27 cellular contexts compared by ENCODE assay signal in the genomic region with DNA sequence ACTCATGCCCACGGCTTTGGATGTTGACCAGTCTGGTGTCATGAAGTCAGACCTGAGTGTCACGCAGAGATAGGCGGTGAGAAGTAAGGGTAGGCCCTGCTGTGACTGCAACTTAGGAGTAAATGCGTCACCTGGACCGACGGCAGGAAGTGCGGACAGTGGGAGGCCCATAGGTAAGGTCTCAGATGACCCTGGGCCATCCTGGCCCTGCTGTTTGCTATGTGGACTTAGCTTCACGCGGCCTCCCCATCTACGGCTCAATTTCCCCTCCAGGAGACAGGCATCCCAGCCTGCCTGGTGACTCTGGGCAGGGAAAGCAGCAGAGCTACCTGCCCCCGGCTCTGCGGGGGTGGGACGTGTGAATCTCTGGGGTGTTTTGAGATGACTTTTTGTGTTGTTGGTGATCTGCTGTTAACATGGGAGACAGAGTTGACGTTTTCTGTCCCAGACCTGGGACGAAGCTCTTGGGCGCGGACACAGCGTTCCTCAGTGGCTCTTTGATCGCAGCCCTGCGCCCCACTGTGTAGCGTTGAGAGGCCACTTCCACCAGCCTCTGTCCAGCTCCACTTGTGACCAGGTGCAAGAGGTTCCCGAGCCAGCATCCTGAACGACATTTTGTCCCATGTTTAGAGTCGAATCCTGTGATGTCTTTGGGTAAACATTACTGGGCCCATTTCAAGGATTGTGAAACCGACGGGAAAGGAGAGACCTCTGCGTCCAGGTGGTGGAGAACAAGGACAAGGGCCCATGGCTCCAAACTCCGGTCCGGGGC. TPM values are rescaled to one million over a fixed set of nuclear protein-coding genes. Genes with fewer than 3 reads are reported as not detected.
A peak's percentile ranks its signal among the peaks of the same experiment; 100 is the strongest.
DNase-seq lines count a peak whose midpoint lies in the region; ATAC-seq and TF ChIP-seq lines count a peak whose summit lies in the region.
"Had no signal": no experiment of that assay in that cellular context is flagged by ENCODE, and none has a peak within 500 bp of the region (broad histone marks: within the 10 kb centered on the region; RNA-seq: fewer than 3 reads in every experiment).

No MANE protein-coding gene starts in this region.

- no peak overlapping the region for H2BK5ac ChIP-seq in H9 (ENCODE audit: insufficient read length, low read length)

- no peak overlapping the region for H2BK15ac ChIP-seq in H9 (ENCODE audit: low read depth, low read length)

- H3K4ac ChIP-seq in H9 (ENCODE audit: low read depth, low read length), result no peak overlapping the region

- no peaks in the 10 kb centered on the region for H3K79me1 ChIP-seq in H9 (ENCODE audit: insufficient read depth, low read depth, low read length, poor library complexity, severe bottlenecking)

- H3K4me3 Mint-ChIP-seq in H9, result no peak overlapping the region
- H3K4me3 Mint-ChIP-seq: activated CD4-positive, alpha-beta T cell treated with anti-CD3 and anti-CD28 coated beads, Interleukin-2, amount 10 ng/mL, durations not matched to agents 24 days and 14 days; activated T-cell treated with anti-CD3 and anti-CD28 coated beads, Interleukin-2, amount 50 U/mL, for 4 hours; B cell; brain; dendritic cell treated with granulocyte-macrophage colony-stimulating factor and Interleukin-4, amounts not matched to agents 40 ng/mL and 50 ng/mL, for 4 days; mesothelial cell of epicardium; nephron; stimulated activated effector memory CD8-positive, alpha-beta T cell treated with anti-CD3 and anti-CD28 coated beads, Interleukin-12 subunit alpha, Interleukin-12 subunit beta, amount 100 ng/mL, for 72 hours had no signal

- H3K4me2 ChIP-seq in H9 (ENCODE audit: insufficient read depth, insufficient read length, low read length), result no peak overlapping the region

- ATAC-seq in left lobe of liver (no peak), SK-N-SH treated with all-trans-retinoic acid at 6 μM for 48 hours (no peak), HG03045 (IDR thresholded peaks at IDR 0.05; ENCODE audit: unreplicated experiment) (no peak)
- ATAC-seq: activated T-cell treated with anti-CD3 and anti-CD28 coated beads, Interleukin-2, amount 50 U/mL, for 4 hours; stimulated activated effector memory CD8-positive, alpha-beta T cell treated with anti-CD3 and anti-CD28 coated beads, Interleukin-12 subunit alpha, Interleukin-12 subunit beta, amount 100 ng/mL, for 72 hours had no signal

- peaks cover 3% of the 10 kb centered on the region for H3K27me3 Mint-ChIP-seq in H9 (ENCODE audit: low read depth)

- H2AFZ ChIP-seq in H9 (ENCODE audit: low read length), result no peak overlapping the region

- DNase-seq in NCI-H146 (lab: John Stamatoyannopoulos, UW) (peak; percentile 20), NCI-H146 treated with DMSO at 0.1 percent for 48 hours (lab: John Stamatoyannopoulos, UW; ENCODE audit: unreplicated experiment) (no peak), H9 (peak; percentile 31), left lobe of liver (ENCODE audit: low spot score) (peak; percentile 33), prostate gland (ENCODE audit: low spot score) (peak; percentile 3), HAP-1 (ENCODE audit: low spot score in 2 of 2) (no peak)
- DNase-seq: activated CD4-positive, alpha-beta T cell treated with anti-CD3 and anti-CD28 coated beads, Interleukin-2, amount 10 ng/mL, durations not matched to agents 24 days and 14 days; activated T-cell treated with anti-CD3 and anti-CD28 coated beads, Interleukin-2, amount 50 U/mL, for 4 hours; COR-L47; hypothalamus; NCI-H1092; NCI-H2107; NCI-H524; stimulated activated CD4-positive, alpha-beta T cell treated with anti-CD3 and anti-CD28 coated beads, Interleukin-15, amount 100 ng/mL, for 24 hours had no signal

- no peak overlapping the region for H3K23ac ChIP-seq in H9 (ENCODE audit: insufficient read length, low read depth, low read length)

- TF ChIP-seq CTCF in H9 (conservative IDR thresholded peaks at IDR 0.05) (no peak), prostate gland (IDR thresholded peaks at IDR 0.05) (no peak)

- H3K27me3 ChIP-seq in H9 (ENCODE audit: insufficient read depth, low read length) (no peaks in the 10 kb centered on the region), prostate gland (replicated peaks; ENCODE audit: insufficient read depth) (no peaks in the 10 kb centered on the region), HAP-1 (ENCODE audit: low read depth) (peaks cover 4% of the 10 kb centered on the region; the same call in 1 of the 2 replicates)

- H3T11ph ChIP-seq in H9 (ENCODE audit: low read length), result no peak overlapping the region

- in situ Hi-C loops in HAP-1 (cut with MboI; ENCODE audit: low sequenced_read_pairs), result no loop called here

- no peak overlapping the region for H3K18ac ChIP-seq in H9 (ENCODE audit: insufficient read length, low read depth, low read length)

- no peak overlapping the region; the same call in 1 of the 2 replicates for H3K14ac ChIP-seq in H9 (ENCODE audit: insufficient read depth, low read length)

- H3K9me3 Mint-ChIP-seq in H9, result peaks cover 6 to 8% of the 10 kb centered on the region in 2 experiments; a peak in 4 of 5 replicates
- H3K9me3 Mint-ChIP-seq: activated CD4-positive, alpha-beta T cell treated with anti-CD3 and anti-CD28 coated beads, Interleukin-2, amount 10 ng/mL, durations not matched to agents 24 days and 14 days; activated T-cell treated with anti-CD3 and anti-CD28 coated beads, Interleukin-2, amount 50 U/mL, for 4 hours; dendritic cell treated with granulocyte-macrophage colony-stimulating factor and Interleukin-4, amounts not matched to agents 40 ng/mL and 50 ng/mL, for 4 days; mesothelial cell of epicardium; stimulated activated effector memory CD8-positive, alpha-beta T cell treated with anti-CD3 and anti-CD28 coated beads, Interleukin-12 subunit alpha, Interleukin-12 subunit beta, amount 100 ng/mL, for 72 hours had no signal

- no peaks in the 10 kb centered on the region for H3K79me2 ChIP-seq in H9 (ENCODE audit: insufficient read depth, low read length)

- no peak overlapping the region for H2BK20ac ChIP-seq in H9 (ENCODE audit: low read depth, low read length, poor library complexity, severe bottlenecking)

- WGBS in H9 (ENCODE audit: extremely low coverage, insufficient read length, low lambda C conversion rate), result no CpG with 5 or more reads among the region's 29 CpGs
- 91% methylated on average over 29 of the region's 29 CpGs for WGBS in prostate gland

- no peak overlapping the region for H4K5ac ChIP-seq in H9 (ENCODE audit: insufficient read length, low read depth, low read length)

- H3K9me3 ChIP-seq in H9 (ENCODE audit: control insufficient read depth, low read depth, low read length) (no peaks in the 10 kb centered on the region), prostate gland (no peaks in the 10 kb centered on the region), HAP-1 (no peaks in the 10 kb centered on the region; the same call in 1 of the 2 replicates)
- H3K9me3 ChIP-seq: tibial artery had no signal

- H3K4me1 ChIP-seq in H9 (ENCODE audit: insufficient read depth, low read length) (no peaks in the 10 kb centered on the region; the same call in 1 of the 2 replicates), prostate gland (replicated peaks) (no peaks in the 10 kb centered on the region), HAP-1 (no peaks in the 10 kb centered on the region)

- H3K9ac ChIP-seq in H9 (ENCODE audit: extremely low read depth, insufficient read length, low read length), result no peak overlapping the region

- H3K23me2 ChIP-seq in H9 (ENCODE audit: insufficient read length, low read depth, low read length, poor library complexity, severe bottlenecking), result no peaks in the 10 kb centered on the region

- H3K56ac ChIP-seq in H9 (ENCODE audit: insufficient read length, low read depth, low read length), result no peak overlapping the region

- no peak overlapping the region for H2BK120ac ChIP-seq in H9 (ENCODE audit: low read depth, low read length, poor library complexity, severe bottlenecking)

- H4K8ac ChIP-seq in H9 (replicated peaks; ENCODE audit: insufficient read length, low read depth, low read length), result no peak overlapping the region

- H3K36me3 ChIP-seq in prostate gland (no peaks in the 10 kb centered on the region), HAP-1 (replicated peaks) (no peaks in the 10 kb centered on the region)
- H3K36me3 ChIP-seq: tibial artery had no signal

- H3K27ac ChIP-seq in H9 (ENCODE audit: insufficient read length, low read depth, low read length), result no peak overlapping the region
- no peak overlapping the region for H3K27ac ChIP-seq in prostate gland
- H3K27ac ChIP-seq: 22Rv1, tibial artery had no signal

- H2AK5ac ChIP-seq in H9 (ENCODE audit: insufficient read length, low read length), result no peak overlapping the region

- H3K4me3 ChIP-seq in prostate gland (no peak overlapping the region), HAP-1 (no peak overlapping the region)
- H3K4me3 ChIP-seq: tibial artery had no signal

- H3K27ac Mint-ChIP-seq in H9, result 0 out of 7 replicates have a peak overlapping the region, but pooled peaks of 1 of the 3 experiments have one; percentile 2
- H3K27ac Mint-ChIP-seq: activated CD4-positive, alpha-beta T cell treated with anti-CD3 and anti-CD28 coated beads, Interleukin-2, amount 10 ng/mL, durations not matched to agents 24 days and 14 days; B cell; brain; dendritic cell treated with granulocyte-macrophage colony-stimulating factor and Interleukin-4, amounts not matched to agents 40 ng/mL and 50 ng/mL, for 4 days; mesothelial cell of epicardium; nephron; stimulated activated effector memory CD8-positive, alpha-beta T cell treated with anti-CD3 and anti-CD28 coated beads, Interleukin-12 subunit alpha, Interleukin-12 subunit beta, amount 100 ng/mL, for 72 hours had no signal

- H4K91ac ChIP-seq in H9 (ENCODE audit: insufficient read length, low read depth, low read length), result no peak overlapping the region

- H3K36me3 Mint-ChIP-seq in H9 (ENCODE audit: insufficient read depth in 1 of 3, low read depth in 3 of 3), result no peaks in the 10 kb centered on the region; a peak in 1 of 7 replicates
- H3K36me3 Mint-ChIP-seq: brain; mesothelial cell of epicardium; stimulated activated effector memory CD8-positive, alpha-beta T cell treated with anti-CD3 and anti-CD28 coated beads, Interleukin-12 subunit alpha, Interleukin-12 subunit beta, amount 100 ng/mL, for 72 hours had no signal

- TF ChIP-seq POLR2A in prostate gland (IDR thresholded peaks at IDR 0.05), result no peak

- intact Hi-C loops in prostate gland (cut with DNase I), result no loop called here

- no peak overlapping the region for H2BK12ac ChIP-seq in H9 (ENCODE audit: insufficient read length, low read depth, low read length)

- peaks cover 2 to 6% of the 10 kb centered on the region in 2 experiments; a peak in 2 of 4 replicates for H3K4me1 Mint-ChIP-seq in H9
- H3K4me1 Mint-ChIP-seq: activated CD4-positive, alpha-beta T cell treated with anti-CD3 and anti-CD28 coated beads, Interleukin-2, amount 10 ng/mL, durations not matched to agents 24 days and 14 days; B cell; brain; mesothelial cell of epicardium; nephron; stimulated activated effector memory CD8-positive, alpha-beta T cell treated with anti-CD3 and anti-CD28 coated beads, Interleukin-12 subunit alpha, Interleukin-12 subunit beta, amount 100 ng/mL, for 72 hours had no signal

- H4K20me1 ChIP-seq in H9 (ENCODE audit: control insufficient read depth, insufficient read depth, insufficient read length), result no peaks in the 10 kb centered on the region

TF ChIP-seq in SK-N-SH treated with all-trans-retinoic acid at 6 μM for 48 hours, 23 proteins besides CTCF, POLR2A, EP300 and RAD21 (continues in another document):
- TF ChIP-seq ZC3H10 (CRISPR knock-in tag; IDR thresholded peaks at IDR 0.05) (no peak), ZFP3 (CRISPR knock-in tag; IDR thresholded peaks at IDR 0.05) (no peak), ARNTL (CRISPR knock-in tag; IDR thresholded peaks at IDR 0.05; ENCODE audit: borderline replicate concordance, low read depth) (no peak)

RNA-seq across cellular contexts. Expression of gene CRYAA, which starts 39.9 kb away (rescaled TPM):
- total RNA-seq in H9 (2021), result not detected in 2 replicates
- not detected for total RNA-seq in left lobe of liver
- total RNA-seq in prostate gland, result not detected
- total RNA-seq: activated CD4-positive, alpha-beta T cell treated with anti-CD3 and anti-CD28 coated beads, Interleukin-2, amount 10 ng/mL, durations not matched to agents 24 days and 14 days; activated T-cell treated with anti-CD3 and anti-CD28 coated beads, Interleukin-2, amount 50 U/mL, for 4 hours; B cell; Daoy; fibroblast of villous mesenchyme; kidney epithelial cell; mesothelial cell of epicardium had no signal

Comparison
In these comparisons a context has a peak if more than half of its experiments do, and no peak if none do; other contexts are left out.
1. DNase-seq: peak in NCI-H146 (single experiment), H9 (single experiment), left lobe of liver (single experiment) and prostate gland (single experiment); none in NCI-H146 treated with DMSO at 0.1 percent for 48 hours (single experiment) and HAP-1 (0 of 2).